Comparison of ENCODE assay signal across 11 cellular contexts in the genomic region with DNA sequence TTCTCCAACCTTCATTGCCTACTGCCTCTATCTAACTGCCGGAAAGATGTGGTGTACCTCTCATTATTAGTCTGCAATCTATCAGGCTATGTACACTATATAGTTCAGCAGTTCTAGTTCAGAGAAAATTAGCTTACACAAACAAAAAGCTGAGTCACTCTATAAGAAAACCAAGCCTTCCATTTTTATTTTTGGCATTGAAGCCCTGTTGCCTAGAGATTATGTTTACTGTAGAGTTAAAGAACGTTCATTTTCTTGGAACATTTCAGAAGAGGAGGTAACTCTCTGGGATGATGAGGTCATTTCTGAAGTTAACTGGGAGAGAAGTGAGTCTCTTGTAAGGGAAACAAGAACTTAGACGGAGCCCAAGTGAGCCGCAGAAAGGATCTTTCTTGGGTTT.
DNase-seq lines count a peak whose midpoint lies in the region; ATAC-seq and TF ChIP-seq lines count a peak whose summit lies in the region.
"Had no signal": no experiment of that assay in that cellular context is flagged by ENCODE, and none has a peak within 500 bp of the region (broad histone marks: within the 10 kb centered on the region; RNA-seq: fewer than 3 reads in every experiment).

No MANE protein-coding gene starts in this region.

- peak overlapping the region; percentile 87 for H3K18ac ChIP-seq in IMR-90 (ENCODE audit: low read depth, low read length)

- H3K23ac ChIP-seq in IMR-90 (ENCODE audit: low read depth, low read length): no peak overlapping the region

- H3K4me1 Mint-ChIP-seq in CD14-positive monocyte: no peaks in the 10 kb centered on the region

- no peaks in the 10 kb centered on the region for H4K20me1 ChIP-seq in IMR-90 (ENCODE audit: insufficient read depth, low read length)

- ATAC-seq in IMR-90 (ENCODE audit: low read depth) (peak; percentile 95), left lung (peak; percentile 94), GM18907 (IDR thresholded peaks at IDR 0.05; ENCODE audit: unreplicated experiment) (no peak), GM18498 (IDR thresholded peaks at IDR 0.05; ENCODE audit: unreplicated experiment) (no peak), HG02623 (IDR thresholded peaks at IDR 0.05; ENCODE audit: unreplicated experiment) (no peak)

- no peaks in the 10 kb centered on the region for H3K79me1 ChIP-seq in IMR-90 (ENCODE audit: low read depth in 1 of 2, low read length in 2 of 2)

- no peak overlapping the region for H2AK5ac ChIP-seq in IMR-90 (ENCODE audit: low read depth, low read length)

- peak overlapping the region; percentile 16; the same call in 1 of the 2 replicates for H3K9ac ChIP-seq in IMR-90 (ENCODE audit: low read depth, low read length)

- H3K56ac ChIP-seq in IMR-90 (ENCODE audit: extremely low read depth, insufficient read depth, low read length): no peak overlapping the region

- H3K9me3 Mint-ChIP-seq in CD14-positive monocyte: no peaks in the 10 kb centered on the region

- peaks cover under 1 to 3% (median 3%) of the 10 kb centered on the region in 3 donors for H3K27me3 Mint-ChIP-seq in CD14-positive monocyte (ENCODE audit: low read depth in 3 of 3)

- H2AFZ ChIP-seq in IMR-90 (replicated peaks; ENCODE audit: low read length, poor library complexity): no peak overlapping the region

- in situ Hi-C loops in IMR-90 (cut with MboI; ENCODE audit: low sequenced_read_pairs) (no loop called here), astrocyte of the spinal cord (cut with HindIII; ENCODE audit: low sequenced_read_pairs) (no loop called here)

- H3K4ac ChIP-seq in IMR-90 (ENCODE audit: low read depth, low read length): peak overlapping the region; percentile 55; the same call in 1 of the 2 replicates

- dilution Hi-C loops in IMR-90 (cut with HindIII; ENCODE audit: low sequenced_read_pairs, unreplicated experiment): no loop called here

- H3K4me3 ChIP-seq in A673 (ENCODE audit: low read depth, low read length, poor library complexity, severe bottlenecking) (no peak overlapping the region), IMR-90 (ENCODE audit: insufficient read depth, low read depth, low read length) (no peak overlapping the region), astrocyte of the spinal cord (ENCODE audit: low read depth, low read length) (no peak overlapping the region), left lung (no peak overlapping the region)

- no peak overlapping the region; the same call in 1 of the 2 replicates for H3K14ac ChIP-seq in IMR-90 (replicated peaks; ENCODE audit: low read depth, low read length)

- peak overlapping the region; percentile 57; the same call in 1 of the 2 replicates for H2BK20ac ChIP-seq in IMR-90 (ENCODE audit: low read depth, low read length)

- TF ChIP-seq CTCF in A673 (conservative IDR thresholded peaks at IDR 0.05; ENCODE audit: low read depth, low read length): no peak
- TF ChIP-seq CTCF in IMR-90 (conservative IDR thresholded peaks at IDR 0.05; ENCODE audit: low read depth, low read length): no peak
- no peak for TF ChIP-seq CTCF in astrocyte of the spinal cord (IDR thresholded peaks at IDR 0.05; ENCODE audit: low read depth, low read length)
- TF ChIP-seq CTCF in left lung (IDR thresholded peaks at IDR 0.05): no peak
- no peak for TF ChIP-seq CTCF in CD14-positive monocyte (IDR thresholded peaks at IDR 0.05)

- no peak overlapping the region for H3K4me3 Mint-ChIP-seq in CD14-positive monocyte

- H3K9me3 ChIP-seq in A673 (ENCODE audit: low read depth, low read length, poor library complexity, severe bottlenecking): no peaks in the 10 kb centered on the region
- H3K9me3 ChIP-seq in IMR-90 (ENCODE audit: control insufficient read depth, insufficient read depth, low read length): no peaks in the 10 kb centered on the region
- no peaks in the 10 kb centered on the region for H3K9me3 ChIP-seq in left lung

- no peak overlapping the region for H2BK5ac ChIP-seq in IMR-90 (ENCODE audit: low read depth, low read length, poor library complexity, severe bottlenecking)

- no peak overlapping the region for H3K27ac Mint-ChIP-seq in CD14-positive monocyte

- intact Hi-C loops in A673 (cut with micrococcal nuclease; ENCODE audit: unreplicated experiment): no loop called here
- intact Hi-C loops in IMR-90 (cut with micrococcal nuclease): no loop called here
- intact Hi-C loops in left lung (cut with DNase I): no loop called here
- intact Hi-C loops in CD14-positive monocyte (cut with micrococcal nuclease): no loop called here

- no peak for TF ChIP-seq POLR2A in IMR-90 (IDR thresholded peaks at IDR 0.05; ENCODE audit: low read depth, low read length)

- no peak overlapping the region for H2AK9ac ChIP-seq in IMR-90 (replicated peaks; ENCODE audit: low read depth, low read length, poor library complexity)

- CTCF ChIA-PET in A673 (lab: Charles Lee) (no interaction called here), IMR-90 (lab: Yijun Ruan, JAX) (interaction anchor here (1.5 kb wide), 1 partner anchor 11 kb away, joined by 5 read pairs; no protein-coding TSS in a partner anchor)

- H3K4me1 ChIP-seq in A673 (ENCODE audit: insufficient read depth, low read length, poor library complexity, severe bottlenecking): peaks cover 11% of the 10 kb centered on the region
- peaks cover 4% of the 10 kb centered on the region for H3K4me1 ChIP-seq in IMR-90 (ENCODE audit: control insufficient read depth, insufficient read depth, low read length)
- no peaks in the 10 kb centered on the region for H3K4me1 ChIP-seq in left lung

- DNase-seq in A673 (ENCODE audit: low spot score) (peak; percentile 24), IMR-90 (peak; percentile 94), astrocyte of the spinal cord (ENCODE audit: low read depth, low spot score) (peak; percentile 97), left lung (no peak), CD14-positive monocyte (ENCODE audit: low spot score) (no peak)
- DNase-seq: cerebellar nuclear complex; NCI-H2107; stimulated activated CD4-positive, alpha-beta T cell treated with anti-CD3 and anti-CD28 coated beads, Interleukin-4, amount 100 ng/mL, for 1 hour had no signal

- peaks cover 3% of the 10 kb centered on the region; the same call in 1 of the 2 replicates for H3K9me1 ChIP-seq in IMR-90 (ENCODE audit: insufficient read depth, low read length)

- H3K27ac ChIP-seq in A673 (ENCODE audit: low read depth, low read length, poor library complexity, severe bottlenecking): no peak overlapping the region
- H3K27ac ChIP-seq in IMR-90 (ENCODE audit: insufficient read depth, low read length): peak overlapping the region; percentile 72
- peak overlapping the region in 1 of 2 donors; percentile 45 for H3K27ac ChIP-seq in left lung

- no peak for TF ChIP-seq RAD21 in IMR-90 (IDR thresholded peaks at IDR 0.05; ENCODE audit: low read length)

- no peak overlapping the region for H2BK15ac ChIP-seq in IMR-90 (ENCODE audit: low read depth, low read length)

- H3K36me3 Mint-ChIP-seq in CD14-positive monocyte: no peaks in the 10 kb centered on the region

- H4K8ac ChIP-seq in IMR-90 (ENCODE audit: low read depth in 2 of 2, low read length in 2 of 2): peak overlapping the region in 1 of 2 experiments; percentile 72; a peak in 1 of 4 replicates

- H3K36me3 ChIP-seq in A673 (ENCODE audit: insufficient read depth, low read length, poor library complexity, severe bottlenecking) (no peaks in the 10 kb centered on the region), IMR-90 (ENCODE audit: control insufficient read depth, insufficient read depth, low read length) (no peaks in the 10 kb centered on the region), left lung (no peaks in the 10 kb centered on the region)

- H2BK120ac ChIP-seq in IMR-90 (ENCODE audit: low read depth, low read length): peak overlapping the region; percentile 52

- no CpG with 5 or more reads among the region's 4 CpGs for WGBS in IMR-90 (ENCODE audit: extremely low coverage in 2 of 2, insufficient read length in 1 of 2), 2 experiments

- H4K91ac ChIP-seq in IMR-90 (ENCODE audit: insufficient read depth, low read depth, low read length): no peak overlapping the region; the same call in 1 of the 2 replicates

- POLR2A ChIA-PET in A673 (lab: Charles Lee; ENCODE audit: low non-redundant PET): no interaction called here
- POLR2A ChIA-PET in IMR-90 (lab: Charles Lee; ENCODE audit: unreplicated experiment): no interaction called here

- H4K5ac ChIP-seq in IMR-90 (ENCODE audit: low read depth, low read length): peak overlapping the region; percentile 46

- H3K27me3 ChIP-seq in A673 (replicated peaks; ENCODE audit: insufficient read depth, low read depth, low read length, poor library complexity): no peaks in the 10 kb centered on the region
- H3K27me3 ChIP-seq in IMR-90 (ENCODE audit: control insufficient read depth, insufficient read depth, low read length): no peaks in the 10 kb centered on the region
- H3K27me3 ChIP-seq in left lung: no peaks in the 10 kb centered on the region

- BruUV-seq in A673 (replicated peaks; lab: Mats Ljungman, UMichigan) (no TSS peak), IMR-90 (replicated peaks; lab: Mats Ljungman, UMichigan) (no TSS peak)

- H3K4me2 ChIP-seq in IMR-90 (ENCODE audit: low read depth, low read length): peak overlapping the region; percentile 32; the same call in 1 of the 2 replicates

TF ChIP-seq in IMR-90, 13 proteins besides CTCF, POLR2A, EP300 and RAD21:
- TF ChIP-seq FOS (IDR thresholded peaks at IDR 0.05; ENCODE audit: low read depth, low read length) (peak; percentile 65; the same call in 1 of the 2 replicates), CEBPB (IDR thresholded peaks at IDR 0.05; ENCODE audit: low read depth, low read length) (peak; percentile 20; the same call in 1 of the 2 replicates), NFE2L2 (IDR thresholded peaks at IDR 0.05; ENCODE audit: low read depth, low read length) (peak; percentile 97), MXI1 (IDR thresholded peaks at IDR 0.05; ENCODE audit: borderline replicate concordance, low read depth, low read length) (no peak), MAFK (IDR thresholded peaks at IDR 0.05; ENCODE audit: low read depth, low read length) (peak; percentile 87)

Comparison
In these comparisons a context has a peak if more than half of its experiments do, and no peak if none do; other contexts are left out.
1. DNase-seq: peak in A673 (single experiment), IMR-90 (single experiment) and astrocyte of the spinal cord (single experiment); none in left lung (0 of 2) and CD14-positive monocyte (single experiment).
2. ATAC-seq: peak in IMR-90 (single experiment) and left lung (single experiment); none in GM18907 (single experiment), GM18498 (single experiment) and HG02623 (single experiment).